Comparison of ENCODE assay signal across 23 cellular contexts in the genomic region with DNA sequence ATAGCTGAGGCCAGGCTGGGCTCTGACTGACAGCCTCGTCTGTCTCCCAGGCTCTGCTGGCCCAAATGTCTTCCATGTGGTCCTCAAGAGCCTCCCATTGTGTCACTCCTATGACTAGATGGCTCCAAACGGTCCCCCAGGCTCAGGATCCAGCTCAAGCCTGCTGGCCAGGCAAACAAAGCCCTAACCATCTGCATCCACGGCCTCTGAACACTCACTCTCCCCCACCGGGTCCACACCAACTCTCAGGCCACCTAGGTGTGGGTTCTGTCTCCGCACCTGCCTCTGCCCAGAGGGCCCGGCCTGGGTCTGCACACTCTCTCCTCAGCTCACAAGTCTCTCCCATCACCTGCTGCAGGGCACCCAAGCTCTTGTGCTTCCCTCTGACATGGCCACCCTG. TPM values are rescaled to one million over a fixed set of nuclear protein-coding genes. Genes with fewer than 3 reads are reported as not detected.
"Had no signal": no experiment of that assay in that cellular context is flagged by ENCODE, and none has a peak within 500 bp of the region (broad histone marks: within the 10 kb centered on the region; RNA-seq: fewer than 3 reads in every experiment).

No MANE protein-coding gene starts in this region.

- H3K4me3 ChIP-seq: ascending aorta, SJCRH30 had no signal

- H3K27ac Mint-ChIP-seq: activated CD4-positive, alpha-beta memory T cell treated with anti-CD3 and anti-CD28 coated beads for 36 hours; activated CD4-positive, alpha-beta T cell treated with anti-CD3 and anti-CD28 coated beads, Interleukin-2, amount 10 ng/mL, durations not matched to agents 7 days and 5 days; activated naive CD4-positive, alpha-beta T cell treated with anti-CD3 and anti-CD28 coated beads, Interleukin-2, amount 50 U/mL, for 24 hours; activated T-cell treated with anti-CD3 and anti-CD28 coated beads, Interleukin-2, amount 50 U/mL, for 72 hours; brain had no signal

- H3K4me3 Mint-ChIP-seq: activated CD4-positive, alpha-beta memory T cell treated with anti-CD3 and anti-CD28 coated beads for 36 hours; activated CD4-positive, alpha-beta T cell treated with anti-CD3 and anti-CD28 coated beads, Interleukin-2, amount 10 ng/mL, durations not matched to agents 7 days and 5 days; activated naive CD4-positive, alpha-beta T cell treated with anti-CD3 and anti-CD28 coated beads, Interleukin-2, amount 50 U/mL, for 24 hours; activated T-cell treated with anti-CD3 and anti-CD28 coated beads, Interleukin-2, amount 50 U/mL, for 72 hours; brain had no signal

- H3K9me3 ChIP-seq: ascending aorta, SK-N-SH had no signal

- H3K4me1 Mint-ChIP-seq: activated naive CD4-positive, alpha-beta T cell treated with anti-CD3 and anti-CD28 coated beads, Interleukin-2, amount 50 U/mL, for 24 hours; brain had no signal

- H3K27me3 ChIP-seq: ascending aorta had no signal

- H3K36me3 Mint-ChIP-seq: activated naive CD4-positive, alpha-beta T cell treated with anti-CD3 and anti-CD28 coated beads, Interleukin-2, amount 50 U/mL, for 24 hours had no signal

- ATAC-seq: activated T-cell treated with anti-CD3 and anti-CD28 coated beads, Interleukin-2, amount 50 U/mL, for 72 hours; Right ventricle myocardium inferior had no signal

- H3K4me1 ChIP-seq: ascending aorta, SJCRH30 had no signal

- H3K27me3 Mint-ChIP-seq: activated CD4-positive, alpha-beta memory T cell treated with anti-CD3 and anti-CD28 coated beads for 36 hours; activated CD4-positive, alpha-beta T cell treated with anti-CD3 and anti-CD28 coated beads, Interleukin-2, amount 10 ng/mL, durations not matched to agents 7 days and 5 days; activated naive CD4-positive, alpha-beta T cell treated with anti-CD3 and anti-CD28 coated beads, Interleukin-2, amount 50 U/mL, for 24 hours; brain had no signal

- H3K27ac ChIP-seq: ascending aorta, KMS-11, SJCRH30 had no signal

- DNase-seq: activated CD4-positive, alpha-beta memory T cell treated with anti-CD3 and anti-CD28 coated beads for 36 hours; activated CD4-positive, alpha-beta T cell treated with anti-CD3 and anti-CD28 coated beads, Interleukin-2, amount 10 ng/mL, durations not matched to agents 7 days and 5 days; activated CD4-positive, CD25-positive, alpha-beta regulatory T cell; activated CD8-positive, alpha-beta memory T cell treated with anti-CD3 and anti-CD28 coated beads for 24 hours; activated T-cell treated with anti-CD3 and anti-CD28 coated beads, Interleukin-2, amount 50 U/mL, for 72 hours; MV-4-11; NCI-H1092 treated with DMSO at 0.1 percent for 48 hours; NCI-H1417 treated with DMSO at 0.1 percent for 48 hours; NCI-H1694 treated with DMSO at 0.1 percent for 48 hours; NCI-H2029 treated with DMSO at 0.1 percent for 48 hours; NCI-H345; NCI-H510A; NCI-H526 treated with DMSO at 0.1 percent for 48 hours; NCI-H82; SJCRH30; SK-N-SH had no signal

RNA-seq across cellular contexts. Expression of gene JAKMIP1, which starts 52.9 kb away (rescaled TPM):
- total RNA-seq: ascending aorta, MCF 10A, Right ventricle myocardium inferior, RPMI7951, SJCRH30 had no signal
